16 cellular contexts compared by ENCODE assay signal in genomic region chr7:70068531-70068930, GRCh38.
"Had no signal": no experiment of that assay in that cellular context is flagged by ENCODE, and none has a peak within 500 bp of the region (broad histone marks: within the 10 kb centered on the region; RNA-seq: fewer than 3 reads in every experiment).

No MANE protein-coding gene starts in this region.

- H3K9me3 Mint-ChIP-seq: activated CD4-positive, alpha-beta memory T cell treated with anti-CD3 and anti-CD28 coated beads for 36 hours; activated naive CD4-positive, alpha-beta T cell treated with anti-CD3 and anti-CD28 coated beads, Interleukin-2, amount 10 ng/mL, durations not matched to agents 7 days and 5 days; stimulated activated naive CD8-positive, alpha-beta T cell treated with anti-CD3 and anti-CD28 coated beads, Interleukin-15, Interleukin-2, amounts not matched to agents 100 ng/mL and 50 ng/mL, for 24 hours had no signal

- H3K27me3 ChIP-seq: body of pancreas, thyroid gland, upper lobe of right lung had no signal

- FAIRE-seq: kidney had no signal

- H3K27me3 Mint-ChIP-seq: activated CD4-positive, alpha-beta memory T cell treated with anti-CD3 and anti-CD28 coated beads for 36 hours; activated naive CD4-positive, alpha-beta T cell treated with anti-CD3 and anti-CD28 coated beads, Interleukin-2, amount 10 ng/mL, durations not matched to agents 7 days and 5 days; naive thymus-derived CD4-positive, alpha-beta T cell; stimulated activated naive CD8-positive, alpha-beta T cell treated with anti-CD3 and anti-CD28 coated beads, Interleukin-15, Interleukin-2, amounts not matched to agents 100 ng/mL and 50 ng/mL, for 24 hours had no signal

- H3K36me3 ChIP-seq: thyroid gland, upper lobe of right lung had no signal

- H3K4me1 Mint-ChIP-seq: activated naive CD4-positive, alpha-beta T cell treated with anti-CD3 and anti-CD28 coated beads, Interleukin-2, amount 10 ng/mL, durations not matched to agents 7 days and 5 days had no signal

- H3K9me3 ChIP-seq: body of pancreas, psoas muscle, thyroid gland, upper lobe of right lung had no signal

- H3K4me1 ChIP-seq: thyroid gland, upper lobe of right lung had no signal

- DNase-seq: activated CD4-positive, alpha-beta memory T cell treated with anti-CD3 and anti-CD28 coated beads for 36 hours; activated CD4-positive, alpha-beta T cell treated with anti-CD3 and anti-CD28 coated beads for 48 hours; activated effector memory CD4-positive, alpha-beta T cell treated with anti-CD3 and anti-CD28 coated beads, Interleukin-2, amount 50 U/mL, for 16 hours; activated naive CD4-positive, alpha-beta T cell treated with anti-CD3 and anti-CD28 coated beads, Interleukin-2, amount 10 ng/mL, durations not matched to agents 7 days and 5 days; amygdala; body of pancreas; kidney; naive thymus-derived CD4-positive, alpha-beta T cell; psoas muscle; right cardiac atrium; stimulated activated CD4-positive, alpha-beta T cell treated with anti-CD3 and anti-CD28 coated beads, Interleukin-1b, Interleukin-23, amount 100 ng/mL, for 48 hours; substantia nigra; thyroid gland; upper lobe of right lung had no signal

- H3K27ac ChIP-seq: body of pancreas, epithelial cell of prostate, psoas muscle, thyroid gland, upper lobe of right lung had no signal

- H3K27ac Mint-ChIP-seq: activated CD4-positive, alpha-beta memory T cell treated with anti-CD3 and anti-CD28 coated beads for 36 hours; activated naive CD4-positive, alpha-beta T cell treated with anti-CD3 and anti-CD28 coated beads, Interleukin-2, amount 10 ng/mL, durations not matched to agents 7 days and 5 days; naive thymus-derived CD4-positive, alpha-beta T cell; stimulated activated naive CD8-positive, alpha-beta T cell treated with anti-CD3 and anti-CD28 coated beads, Interleukin-15, Interleukin-2, amounts not matched to agents 100 ng/mL and 50 ng/mL, for 24 hours had no signal

- ATAC-seq: body of pancreas; naive thymus-derived CD4-positive, alpha-beta T cell; psoas muscle; right cardiac atrium; upper lobe of right lung had no signal

- H3K36me3 Mint-ChIP-seq: activated CD4-positive, alpha-beta memory T cell treated with anti-CD3 and anti-CD28 coated beads for 36 hours; activated naive CD4-positive, alpha-beta T cell treated with anti-CD3 and anti-CD28 coated beads, Interleukin-2, amount 10 ng/mL, durations not matched to agents 7 days and 5 days had no signal

- H3K4me3 Mint-ChIP-seq: activated CD4-positive, alpha-beta memory T cell treated with anti-CD3 and anti-CD28 coated beads for 36 hours; activated naive CD4-positive, alpha-beta T cell treated with anti-CD3 and anti-CD28 coated beads, Interleukin-2, amount 10 ng/mL, durations not matched to agents 7 days and 5 days; naive thymus-derived CD4-positive, alpha-beta T cell; stimulated activated naive CD8-positive, alpha-beta T cell treated with anti-CD3 and anti-CD28 coated beads, Interleukin-15, Interleukin-2, amounts not matched to agents 100 ng/mL and 50 ng/mL, for 24 hours had no signal

- H3K4me3 ChIP-seq: body of pancreas, psoas muscle, thyroid gland, upper lobe of right lung had no signal
